20 cellular contexts compared by ENCODE assay signal in genomic region chr10:4262870-4263269, GRCh38.
A peak's percentile ranks its signal among the peaks of the same experiment; 100 is the strongest.
DNase-seq lines count a peak whose midpoint lies in the region; ATAC-seq and TF ChIP-seq lines count a peak whose summit lies in the region.
"Had no signal": no experiment of that assay in that cellular context is flagged by ENCODE, and none has a peak within 500 bp of the region (broad histone marks: within the 10 kb centered on the region; RNA-seq: fewer than 3 reads in every experiment).

No MANE protein-coding gene starts in this region.

- CTCF ChIA-PET in HEK293 (lab: Yijun Ruan, JAX) (interaction anchor here (0.7 to 1.1 kb wide), 2 partner anchors 30 to 306 kb away, joined by 3 to 4 read pairs; no protein-coding TSS in a partner anchor), Panc1 (lab: Charles Lee) (interaction anchor here (0.6 kb wide), 1 partner anchor 92 kb away, joined by 3 read pairs; no protein-coding TSS in a partner anchor)

- intact Hi-C loops in Panc1 (cut with micrococcal nuclease; ENCODE audit: unreplicated experiment) (no loop called here), uterus (cut with DNase I; ENCODE audit: low total_unique reads) (no loop called here)

- TF ChIP-seq CTCF in HEK293 (tag by site-specific recombination; IDR thresholded peaks at IDR 0.05) (no peak), Panc1 (IDR thresholded peaks at IDR 0.05) (no peak), fibroblast of villous mesenchyme (IDR thresholded peaks at IDR 0.05; ENCODE audit: insufficient read depth, low read depth, low read length) (no peak), uterus (IDR thresholded peaks at IDR 0.05) (no peak)

- ATAC-seq in Panc1, result no peak
- no peak for ATAC-seq in HG03457 (IDR thresholded peaks at IDR 0.05; ENCODE audit: unreplicated experiment)

- H3K27me3 ChIP-seq in Panc1 (ENCODE audit: control insufficient read depth, insufficient read depth, low read length) (no peaks in the 10 kb centered on the region), uterus (no peaks in the 10 kb centered on the region)
- no peaks in the 10 kb centered on the region for H3K27me3 ChIP-seq in effector memory CD4-positive, alpha-beta T cell (replicated peaks; ENCODE audit: control insufficient read depth, insufficient read depth, low read length, poor library complexity, severe bottlenecking)
- H3K27me3 ChIP-seq: BLaER1, MG63 had no signal

- DNase-seq in Panc1 (ENCODE audit: low read depth, low spot score), result no peak
- peak; percentile 56 for DNase-seq in fibroblast of villous mesenchyme (ENCODE audit: low read depth)
- DNase-seq in uterus, result no peak
- no peak for DNase-seq in SW480 (ENCODE audit: low spot score)
- DNase-seq in effector memory CD4-positive, alpha-beta T cell, result no peak
- DNase-seq: CD4-positive, CD25-positive, alpha-beta regulatory T cell; DMS153; DND-41; KG1; MG63; NCI-H1105 treated with DMSO at 0.1 percent for 48 hours; NCI-H146; NCI-H2029; NCI-H446; NCI-H524 treated with DMSO at 0.1 percent for 48 hours; SHP77 had no signal

- H3K4me3 ChIP-seq in HEK293 (ENCODE audit: low read depth, low read length) (no peak overlapping the region), Panc1 (ENCODE audit: low read depth in 2 of 2, low read length in 2 of 2) (no peak overlapping the region), fibroblast of villous mesenchyme (ENCODE audit: low read depth, low read length) (no peak overlapping the region), uterus (no peak overlapping the region)
- no peak overlapping the region for H3K4me3 ChIP-seq in effector memory CD4-positive, alpha-beta T cell (ENCODE audit: insufficient read depth, low read depth, low read length, poor library complexity, severe bottlenecking)
- H3K4me3 ChIP-seq: BLaER1, MG63 had no signal

- H3K9me3 ChIP-seq in HEK293 (ENCODE audit: control insufficient read depth, insufficient read depth, low read depth, low read length) (no peaks in the 10 kb centered on the region), Panc1 (ENCODE audit: control insufficient read depth, insufficient read depth, low read depth, low read length) (no peaks in the 10 kb centered on the region), uterus (no peaks in the 10 kb centered on the region)
- no peaks in the 10 kb centered on the region for H3K9me3 ChIP-seq in effector memory CD4-positive, alpha-beta T cell (ENCODE audit: control insufficient read depth, low read length)
- H3K9me3 ChIP-seq: BLaER1, MG63 had no signal

- no TSS peak for BruUV-seq in Panc1 (replicated peaks; lab: Mats Ljungman, UMichigan)

- H3K4me1 ChIP-seq in HEK293 (ENCODE audit: control insufficient read depth, insufficient read depth, low read length), result no peaks in the 10 kb centered on the region; the same call in 1 of the 2 replicates
- no peaks in the 10 kb centered on the region; the same call in none of the 2 replicates for H3K4me1 ChIP-seq in Panc1 (ENCODE audit: control insufficient read depth, insufficient read depth, low read length)
- H3K4me1 ChIP-seq in uterus, result peaks cover 0 to 17% of the 10 kb centered on the region in 2 donors
- no peaks in the 10 kb centered on the region for H3K4me1 ChIP-seq in effector memory CD4-positive, alpha-beta T cell (ENCODE audit: control insufficient read depth, insufficient read depth, low read length, poor library complexity, severe bottlenecking)
- H3K4me1 ChIP-seq: BLaER1 had no signal

- in situ Hi-C loops in Panc1 (cut with HindIII; ENCODE audit: low pct_unique_long_range_greater_than_20kb, low sequenced_read_pairs), result no loop called here

- H3K36me3 ChIP-seq in HEK293 (ENCODE audit: control insufficient read depth in 2 of 2, insufficient read depth in 1 of 2, low read length in 2 of 2) (no peaks in the 10 kb centered on the region), Panc1 (ENCODE audit: control insufficient read depth, insufficient read depth, low read length) (no peaks in the 10 kb centered on the region), uterus (no peaks in the 10 kb centered on the region)
- H3K36me3 ChIP-seq in effector memory CD4-positive, alpha-beta T cell (ENCODE audit: control insufficient read depth, insufficient read depth, low read length), result no peaks in the 10 kb centered on the region
- H3K36me3 ChIP-seq: BLaER1, MG63 had no signal

- POLR2A ChIA-PET in HEK293 (lab: Yijun Ruan, JAX), result no interaction called here
- POLR2A ChIA-PET in Panc1 (lab: Charles Lee), result interaction anchor here (0.6 kb wide), 1 partner anchor 55 kb away, joined by 3 read pairs; no protein-coding TSS in a partner anchor

- H3K27ac ChIP-seq in HEK293 (ENCODE audit: extremely low read depth, low read depth, low read length) (no peak overlapping the region), Panc1 (ENCODE audit: low read length) (peak overlapping the region; percentile 39; the same call in 1 of the 2 replicates), uterus (peak overlapping the region; percentile 56 to 69)
- H3K27ac ChIP-seq in effector memory CD4-positive, alpha-beta T cell (ENCODE audit: insufficient read depth, low read length, poor library complexity, severe bottlenecking), result no peak overlapping the region
- H3K27ac ChIP-seq: BLaER1, RWPE1 had no signal

- no peak for TF ChIP-seq POLR2A in uterus (IDR thresholded peaks at IDR 0.05)

TF ChIP-seq in HEK293, 187 proteins besides CTCF, POLR2A, EP300 and RAD21 (continues in another document):
- TF ChIP-seq ZNF391 (tag by site-specific recombination; IDR thresholded peaks at IDR 0.05; ENCODE audit: borderline replicate concordance, low read depth) (no peak), ZNF677 (tag by site-specific recombination; IDR thresholded peaks at IDR 0.05) (peak; percentile 53; the same call in 1 of the 2 replicates), HIC1 (tag by site-specific recombination; IDR thresholded peaks at IDR 0.05) (no peak), BCL11A (tag by site-specific recombination; IDR thresholded peaks at IDR 0.05; ENCODE audit: low read depth) (no peak), TSHZ1 (tag by site-specific recombination; IDR thresholded peaks at IDR 0.05; ENCODE audit: borderline replicate concordance) (no peak), ZBTB49 (tag by site-specific recombination; IDR thresholded peaks at IDR 0.05; ENCODE audit: low read depth) (no peak), ZNF157 (tag by site-specific recombination; IDR thresholded peaks at IDR 0.05) (no peak)

Comparison
In these comparisons a context has a peak if more than half of its experiments do, and no peak if none do; other contexts are left out.
1. H3K27ac ChIP-seq: peak in Panc1 (single experiment) and uterus (2 of 2); none in HEK293 (single experiment) and effector memory CD4-positive, alpha-beta T cell (single experiment).